8 cellular contexts compared by ENCODE assay signal in genomic region chr1:169483500-169483966, GRCh38. TPM values are rescaled to one million over a fixed set of nuclear protein-coding genes. Genes with fewer than 3 reads are reported as not detected.
DNase-seq lines count a peak whose midpoint lies in the region; ATAC-seq and TF ChIP-seq lines count a peak whose summit lies in the region.

No MANE protein-coding gene starts in this region.

- H3K36me3 Mint-ChIP-seq in activated CD4-positive, alpha-beta T cell treated with anti-CD3 and anti-CD28 coated beads for 36 hours (ENCODE audit: low read depth), result peaks cover 6% of the 10 kb centered on the region

- intact Hi-C loops in activated CD4-positive, alpha-beta T cell treated with anti-CD3 and anti-CD28 coated beads for 36 hours (cut with DNase I, micrococcal nuclease), result loop anchor here in 1 of 2 experiments (10.0 kb wide), 1 partner anchor 349 kb away; no protein-coding TSS in a partner anchor

- H3K4me1 ChIP-seq in right atrium auricular region (peaks cover 0 to 41% of the 10 kb centered on the region in 2 donors), suprapubic skin (peaks cover 40% of the 10 kb centered on the region)

- POLR2A ChIA-PET in activated CD4-positive, alpha-beta T cell treated with anti-CD3 and anti-CD28 coated beads for 36 hours (lab: Charles Lee), result interaction anchor here (0.6 kb wide), 1 partner anchor 376 kb away, joined by 4 read pairs; no protein-coding TSS in a partner anchor

- peak overlapping the region; percentile 93 for H3K4me3 Mint-ChIP-seq in activated CD4-positive, alpha-beta T cell treated with anti-CD3 and anti-CD28 coated beads for 36 hours

- CTCF ChIA-PET in activated CD4-positive, alpha-beta T cell treated with anti-CD3 and anti-CD28 coated beads for 36 hours (lab: Charles Lee), result interaction anchor here (0.9 kb wide), 1 partner anchor 64 kb away, joined by 3 read pairs; no protein-coding TSS in a partner anchor

- H3K36me3 ChIP-seq in right atrium auricular region (no peaks in the 10 kb centered on the region), suprapubic skin (no peaks in the 10 kb centered on the region)

- WGBS in suprapubic skin, result 46% methylated on average over 5 of the region's 5 CpGs

- no peaks in the 10 kb centered on the region for H3K9me3 ChIP-seq in right atrium auricular region
- no peaks in the 10 kb centered on the region for H3K9me3 ChIP-seq in suprapubic skin

- H3K27me3 ChIP-seq in right atrium auricular region (no peaks in the 10 kb centered on the region), suprapubic skin (no peaks in the 10 kb centered on the region)

- no peak for ATAC-seq in activated CD4-positive, alpha-beta T cell treated with anti-CD3 and anti-CD28 coated beads for 36 hours
- ATAC-seq in GM19452 (IDR thresholded peaks at IDR 0.05; ENCODE audit: unreplicated experiment), result no peak
- ATAC-seq in HG03175 (IDR thresholded peaks at IDR 0.05; ENCODE audit: unreplicated experiment), result no peak

- TF ChIP-seq CTCF in VCaP (conservative IDR thresholded peaks at IDR 0.05) (no peak), right atrium auricular region (IDR thresholded peaks at IDR 0.05) (no peak), suprapubic skin (IDR thresholded peaks at IDR 0.05) (no peak)

- H3K27ac Mint-ChIP-seq in activated CD4-positive, alpha-beta T cell treated with anti-CD3 and anti-CD28 coated beads for 36 hours, result no peak overlapping the region

- H3K9me3 Mint-ChIP-seq in activated CD4-positive, alpha-beta T cell treated with anti-CD3 and anti-CD28 coated beads for 36 hours (ENCODE audit: low read depth), result no peaks in the 10 kb centered on the region

- peaks cover 45% of the 10 kb centered on the region for H3K4me1 Mint-ChIP-seq in activated CD4-positive, alpha-beta T cell treated with anti-CD3 and anti-CD28 coated beads for 36 hours

- TF ChIP-seq POLR2A in suprapubic skin (IDR thresholded peaks at IDR 0.05), result no peak

- H3K27ac ChIP-seq in VCaP, result peak overlapping the region; percentile 95
- H3K27ac ChIP-seq in right atrium auricular region, result peak overlapping the region; percentile 100
- H3K27ac ChIP-seq in suprapubic skin, result peak overlapping the region; percentile 97

- no peak for DNase-seq in activated CD4-positive, alpha-beta T cell treated with anti-CD3 and anti-CD28 coated beads for 36 hours
- no peak for DNase-seq in activated CD4-positive, alpha-beta T cell treated with anti-CD3 and anti-CD28 coated beads, Interleukin-2, amount 50 U/mL, for 1 hour
- DNase-seq in right atrium auricular region (ENCODE audit: low spot score), result peak; percentile 73
- no peak for DNase-seq in suprapubic skin (ENCODE audit: low spot score in 2 of 2)
- no peak for DNase-seq in hippocampal formation (lab: John Stamatoyannopoulos, UW)

- H3K4me3 ChIP-seq in right atrium auricular region (peak overlapping the region; percentile 83 to 91), suprapubic skin (peak overlapping the region; percentile 78)

- no peak for TF ChIP-seq EP300 in suprapubic skin (IDR thresholded peaks at IDR 0.05)

- peaks cover 1% of the 10 kb centered on the region for H3K27me3 Mint-ChIP-seq in activated CD4-positive, alpha-beta T cell treated with anti-CD3 and anti-CD28 coated beads for 36 hours

RNA-seq across cellular contexts. Expression of gene SLC19A2, which starts 2.2 kb away (rescaled TPM):
- 1 to 10 TPM; 4.0 to 4.4 TPM for total RNA-seq in activated CD4-positive, alpha-beta T cell treated with anti-CD3 and anti-CD28 coated beads for 36 hours
- total RNA-seq in right atrium auricular region (10 to 100 TPM; 23.5 to 24.1 TPM), suprapubic skin (10 to 100 TPM; 21.9 to 38.7 (median 30.5) TPM)

RNA-seq across cellular contexts. Expression of gene CCDC181, which starts 56.3 kb away (rescaled TPM):
- total RNA-seq in activated CD4-positive, alpha-beta T cell treated with anti-CD3 and anti-CD28 coated beads for 36 hours, result under 1 TPM; 0.11 to 0.14 TPM
- 1 to 10 TPM in 1 of 2 donors, under 1 TPM in 1; 0.37 to 1.9 TPM for total RNA-seq in right atrium auricular region
- total RNA-seq in suprapubic skin, result not detected

Comparison
In these comparisons a context has a peak if more than half of its experiments do, and no peak if none do; other contexts are left out.
1. RNA of gene SLC19A2, which starts 2.2 kb away (total RNA-seq): 21.9 to 38.7 TPM in suprapubic skin and 23.5 to 24.1 TPM in right atrium auricular region; 4.0 to 4.4 TPM in activated CD4-positive, alpha-beta T cell treated with anti-CD3 and anti-CD28 coated beads for 36 hours; every median in the first group is over 4 times any median in the second.
2. Peak in every context shown above with its lines, with median percentiles within 50 percentile points of each other: H3K27ac ChIP-seq.